Comparison of ENCODE assay signal across 5 cellular contexts in genomic region chr22:22898401-22898950, GRCh38. TPM values are rescaled to one million over a fixed set of nuclear protein-coding genes. Genes with fewer than 3 reads are reported as not detected.
"Had no signal": no experiment of that assay in that cellular context is flagged by ENCODE, and none has a peak within 500 bp of the region (broad histone marks: within the 10 kb centered on the region; RNA-seq: fewer than 3 reads in every experiment).

No MANE protein-coding gene starts in this region.

RNA-seq across cellular contexts. Expression of gene IGLL5, which starts 10.9 kb away (rescaled TPM):
- total RNA-seq: endodermal cell, mammary epithelial cell, mesothelial cell of epicardium, osteoblast, smooth muscle cell had no signal
- polyA plus RNA-seq: mammary epithelial cell, smooth muscle cell had no signal
